ENCODE assay signal across 22 cellular contexts in genomic region chr3:177826253-177826652, GRCh38.
A peak's percentile ranks its signal among the peaks of the same experiment; 100 is the strongest.
DNase-seq lines count a peak whose midpoint lies in the region; ATAC-seq, FAIRE-seq and TF ChIP-seq lines count a peak whose summit lies in the region.
"Had no signal": no experiment of that assay in that cellular context is flagged by ENCODE, and none has a peak within 500 bp of the region (broad histone marks: within the 10 kb centered on the region; RNA-seq: fewer than 3 reads in every experiment).

No MANE protein-coding gene starts in this region.

- H2AFZ ChIP-seq in astrocyte (ENCODE audit: low read depth, low read length): no peak overlapping the region
- H2AFZ ChIP-seq in parathyroid adenoma: peak overlapping the region; percentile 6
- H2AFZ ChIP-seq: GM23248 had no signal

- WGBS in A549 (ENCODE audit: missing lambda C conversion rate): 87% methylated on average over 3 of the region's 10 CpGs
- no CpG with 5 or more reads among the region's 10 CpGs for WGBS in mesendoderm (ENCODE audit: extremely low coverage, insufficient coverage, low lambda C conversion rate)

- H3K4me3 Mint-ChIP-seq in astrocyte (ENCODE audit: unreplicated experiment): peak overlapping the region; percentile 4

- no peak for FAIRE-seq in A549 (lab: Jason Lieb, UNC)
- FAIRE-seq in astrocyte (lab: Jason Lieb, UNC): no peak
- FAIRE-seq: A204.1, GM12891, GM18507 had no signal

- no peaks in the 10 kb centered on the region for H3K36me3 Mint-ChIP-seq in astrocyte (ENCODE audit: low read depth, unreplicated experiment)

- no peak overlapping the region for H2BK5ac ChIP-seq in mesendoderm (ENCODE audit: low read length)

- H3K23ac ChIP-seq in mesendoderm (ENCODE audit: low read length): no peak overlapping the region

- no peak overlapping the region for H2BK120ac ChIP-seq in mesendoderm (ENCODE audit: low read depth, low read length)

- H3K27ac Mint-ChIP-seq in astrocyte (ENCODE audit: unreplicated experiment): no peak overlapping the region

- no peaks in the 10 kb centered on the region for H3K79me1 ChIP-seq in mesendoderm (ENCODE audit: low read length)

- DNase-seq in A549 (ENCODE audit: low read depth in 1 of 2, low spot score in 1 of 2) (no peak), astrocyte (ENCODE audit: low read depth) (no peak), mesendoderm (no peak), upper lobe of right lung (no peak), substantia nigra (lab: John Stamatoyannopoulos, UW) (no peak), iPS-NIHi11 (ENCODE audit: low spot score) (no peak)
- DNase-seq in activated T-cell treated with anti-CD3 and anti-CD28 coated beads, Interleukin-2, amount 50 U/mL, for 48 hours: no peak
- DNase-seq: DMS 273 treated with DMSO at 0.1 percent for 48 hours, GF-D8, GM23248, KG1, NCI-H1048, NCI-H1694 treated with DMSO at 0.1 percent for 48 hours, NCI-H2107, NCI-H526 treated with DMSO at 0.1 percent for 48 hours, RPMI8226, SIG-M5 had no signal

- H4K20me1 ChIP-seq in astrocyte (ENCODE audit: insufficient read depth, low read length): no peaks in the 10 kb centered on the region
- H4K20me1 ChIP-seq: BLaER1 treated with 17β-estradiol and CSF1 and Interleukin-3, amounts not matched to agents 10 nM and 100 nM had no signal

- TF ChIP-seq CTCF in A549 (IDR thresholded peaks at IDR 0.05): no peak
- no peak for TF ChIP-seq CTCF in astrocyte (IDR thresholded peaks at IDR 0.05; ENCODE audit: insufficient read depth, low read depth, low read length)
- TF ChIP-seq CTCF in parathyroid adenoma (IDR thresholded peaks at IDR 0.05): no peak
- no peak for TF ChIP-seq CTCF in upper lobe of right lung (IDR thresholded peaks at IDR 0.05)

- no peak overlapping the region for H3K4me2 ChIP-seq in A549
- H3K4me2 ChIP-seq in astrocyte (ENCODE audit: low read length): no peak overlapping the region
- H3K4me2 ChIP-seq in mesendoderm (ENCODE audit: low read length): no peak overlapping the region
- no peak overlapping the region for H3K4me2 ChIP-seq in parathyroid adenoma (ENCODE audit: low read length)
- H3K4me2 ChIP-seq: BLaER1 treated with 17β-estradiol and CSF1 and Interleukin-3, amounts not matched to agents 10 nM and 100 nM had no signal

- no peaks in the 10 kb centered on the region for H3K27me3 Mint-ChIP-seq in astrocyte (ENCODE audit: low read depth, unreplicated experiment)

- no peak for TF ChIP-seq EP300 in A549 (IDR thresholded peaks at IDR 0.05)

- POLR2A ChIA-PET in A549 (lab: Yijun Ruan, JAX): no interaction called here

- peak overlapping the region; percentile 15 for H3K56ac ChIP-seq in mesendoderm (ENCODE audit: low read length)

- H3K9ac ChIP-seq in astrocyte (ENCODE audit: low read length): no peak overlapping the region
- no peak overlapping the region for H3K9ac ChIP-seq in mesendoderm (ENCODE audit: low read length)
- H3K9ac ChIP-seq in parathyroid adenoma: no peak overlapping the region
- H3K9ac ChIP-seq: BLaER1 treated with 17β-estradiol and CSF1 and Interleukin-3, amounts not matched to agents 10 nM and 100 nM; GM23248 had no signal

- no peak overlapping the region for H3K4me3 ChIP-seq in A549
- no peak overlapping the region for H3K4me3 ChIP-seq in astrocyte (ENCODE audit: insufficient read depth, low read depth, low read length)
- H3K4me3 ChIP-seq in mesendoderm (ENCODE audit: low read length): no peak overlapping the region
- no peak overlapping the region for H3K4me3 ChIP-seq in parathyroid adenoma (ENCODE audit: low read depth, low read length)
- no peak overlapping the region for H3K4me3 ChIP-seq in upper lobe of right lung
- H3K4me3 ChIP-seq: BLaER1 treated with 17β-estradiol and CSF1 and Interleukin-3, amounts not matched to agents 10 nM and 100 nM; GM23248 had no signal

- H3K4me1 ChIP-seq in A549: peaks cover 72% of the 10 kb centered on the region
- H3K4me1 ChIP-seq in astrocyte (ENCODE audit: insufficient read depth, low read length): peaks cover 15% of the 10 kb centered on the region
- no peaks in the 10 kb centered on the region for H3K4me1 ChIP-seq in mesendoderm (ENCODE audit: control insufficient read depth, low read depth, low read length)
- H3K4me1 ChIP-seq in parathyroid adenoma: peaks cover 39% of the 10 kb centered on the region
- H3K4me1 ChIP-seq in upper lobe of right lung: peaks cover 26% of the 10 kb centered on the region

- ATAC-seq in A549 (no peak), upper lobe of right lung (no peak)

- H3K9me3 ChIP-seq in A549 (no peaks in the 10 kb centered on the region), astrocyte (ENCODE audit: insufficient read depth, low read depth, low read length) (no peaks in the 10 kb centered on the region), parathyroid adenoma (ENCODE audit: control insufficient read depth, low read length) (no peaks in the 10 kb centered on the region), upper lobe of right lung (no peaks in the 10 kb centered on the region)

- no peak overlapping the region for H3K4ac ChIP-seq in mesendoderm (ENCODE audit: low read depth, low read length)

- H3K27ac ChIP-seq in A549: peak overlapping the region; percentile 72 to 90
- no peak overlapping the region for H3K27ac ChIP-seq in astrocyte (ENCODE audit: low read depth, low read length)
- no peak overlapping the region for H3K27ac ChIP-seq in mesendoderm (ENCODE audit: low read depth, low read length)
- no peak overlapping the region for H3K27ac ChIP-seq in parathyroid adenoma
- H3K27ac ChIP-seq in upper lobe of right lung: no peak overlapping the region
- no peak overlapping the region for H3K27ac ChIP-seq in substantia nigra (ENCODE audit: low read depth, low read length, poor library complexity, severe bottlenecking)
- H3K27ac ChIP-seq: BLaER1 treated with 17β-estradiol and CSF1 and Interleukin-3, amounts not matched to agents 10 nM and 100 nM; GM23248 had no signal

- H4K5ac ChIP-seq in mesendoderm (ENCODE audit: low read length): no peak overlapping the region

- intact Hi-C loops in upper lobe of right lung (cut with DNase I): no loop called here

- H3K9me3 Mint-ChIP-seq in astrocyte (ENCODE audit: unreplicated experiment): no peaks in the 10 kb centered on the region

- peak overlapping the region; percentile 36 for H2AK5ac ChIP-seq in mesendoderm (ENCODE audit: low read length)

- no peak for TF ChIP-seq POLR2A in A549 (IDR thresholded peaks at IDR 0.05; ENCODE audit: low read length)

- H3K27me3 ChIP-seq in astrocyte (ENCODE audit: insufficient read depth, low read length) (no peaks in the 10 kb centered on the region), mesendoderm (ENCODE audit: insufficient read depth, low read length, poor library complexity) (no peaks in the 10 kb centered on the region), parathyroid adenoma (ENCODE audit: control insufficient read depth, insufficient read depth, low read length) (no peaks in the 10 kb centered on the region), upper lobe of right lung (no peaks in the 10 kb centered on the region)
- H3K27me3 ChIP-seq: BLaER1 treated with 17β-estradiol and CSF1 and Interleukin-3, amounts not matched to agents 10 nM and 100 nM had no signal

- H3K4me1 Mint-ChIP-seq in astrocyte (ENCODE audit: low read depth, unreplicated experiment): peaks cover 27% of the 10 kb centered on the region

- H4K8ac ChIP-seq in mesendoderm (ENCODE audit: low read depth, low read length): no peak overlapping the region

- H3K79me2 ChIP-seq in astrocyte (ENCODE audit: insufficient read depth, low read length): no peaks in the 10 kb centered on the region
- no peaks in the 10 kb centered on the region for H3K79me2 ChIP-seq in mesendoderm (ENCODE audit: control insufficient read depth, insufficient read depth, low read length)
- no peaks in the 10 kb centered on the region for H3K79me2 ChIP-seq in parathyroid adenoma

- no peak overlapping the region for H2BK15ac ChIP-seq in mesendoderm (replicated peaks; ENCODE audit: low read depth)

- no peak overlapping the region for H3K18ac ChIP-seq in mesendoderm (ENCODE audit: low read length)

- H3K36me3 ChIP-seq in astrocyte (ENCODE audit: insufficient read depth, low read length): no peaks in the 10 kb centered on the region
- no peaks in the 10 kb centered on the region for H3K36me3 ChIP-seq in mesendoderm (ENCODE audit: control insufficient read depth, insufficient read depth, low read length)
- no peaks in the 10 kb centered on the region for H3K36me3 ChIP-seq in parathyroid adenoma (ENCODE audit: control insufficient read depth, insufficient read depth, low read length)
- no peaks in the 10 kb centered on the region for H3K36me3 ChIP-seq in upper lobe of right lung
- H3K36me3 ChIP-seq: BLaER1 treated with 17β-estradiol and CSF1 and Interleukin-3, amounts not matched to agents 10 nM and 100 nM had no signal

- CTCF ChIA-PET in A549 (lab: Yijun Ruan, JAX): interaction anchor here (1.2 to 1.3 kb wide), 2 partner anchors 17 to 775 kb away, joined by 3 read pairs; no protein-coding TSS in a partner anchor

- no peak for TF ChIP-seq RAD21 in A549 (conservative IDR thresholded peaks at IDR 0.05 in 1 of 2, IDR thresholded peaks at IDR 0.05 in 1 of 2)

TF ChIP-seq in A549, 52 proteins besides CTCF, POLR2A, EP300 and RAD21:
- TF ChIP-seq CEBPB (IDR thresholded peaks at IDR 0.05) (no peak), ELK1 (IDR thresholded peaks at IDR 0.05; ENCODE audit: low read depth, low read length) (no peak), NPAS2 (CRISPR knock-in tag; IDR thresholded peaks at IDR 0.05; ENCODE audit: borderline replicate concordance) (no peak), ZNF302 (CRISPR knock-in tag; IDR thresholded peaks at IDR 0.05) (no peak)
TF ChIP-seq in A549: peak in this region for 0.

Comparison
In these comparisons a context has a peak if more than half of its experiments do, and no peak if none do; other contexts are left out.
1. H3K27ac ChIP-seq: peak in A549 (2 of 2); none in astrocyte (single experiment), mesendoderm (single experiment), parathyroid adenoma (single experiment), upper lobe of right lung (single experiment) and substantia nigra (single experiment).